29 cellular contexts compared by ENCODE assay signal in the genomic region with DNA sequence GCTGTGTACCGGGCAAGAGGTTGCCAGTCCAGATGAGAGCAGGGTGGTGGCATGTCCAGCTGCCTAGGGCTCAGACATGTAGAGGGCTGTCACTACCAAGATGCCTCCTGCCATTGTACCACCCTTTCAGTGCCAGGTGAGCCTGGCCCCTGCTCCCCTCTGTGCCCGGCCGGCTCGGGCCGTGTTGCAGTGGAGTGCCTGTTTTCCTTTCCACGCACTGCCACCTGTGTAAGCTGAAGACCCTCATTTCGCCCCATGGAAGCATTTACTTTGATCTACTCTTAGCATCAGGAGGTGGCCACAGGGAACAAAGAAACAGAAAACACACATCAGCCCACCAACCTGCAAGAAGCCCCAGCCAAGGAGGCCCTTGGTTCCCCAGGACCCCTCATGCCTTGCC. TPM values are rescaled to one million over a fixed set of nuclear protein-coding genes. Genes with fewer than 3 reads are reported as not detected.
"Had no signal": no experiment of that assay in that cellular context is flagged by ENCODE, and none has a peak within 500 bp of the region (broad histone marks: within the 10 kb centered on the region; RNA-seq: fewer than 3 reads in every experiment).

No MANE protein-coding gene starts in this region.

- H3K36me3 Mint-ChIP-seq: activated CD4-positive, alpha-beta memory T cell treated with anti-CD3 and anti-CD28 coated beads for 36 hours; activated naive CD4-positive, alpha-beta T cell treated with anti-CD3 and anti-CD28 coated beads, Interleukin-2, amount 10 ng/mL, durations not matched to agents 7 days and 5 days; activated naive CD4-positive, alpha-beta T cell treated with anti-CD3 and anti-CD28 coated beads, Interleukin-2, amount 50 U/mL, for 72 hours; activated naive CD8-positive, alpha-beta T cell treated with anti-CD3 and anti-CD28 coated beads, Interleukin-2, amount 10 ng/mL, durations not matched to agents 7 days and 5 days had no signal

- DNase-seq: activated CD4-positive, alpha-beta memory T cell treated with anti-CD3 and anti-CD28 coated beads for 36 hours; activated CD4-positive, alpha-beta T cell treated with anti-CD3 and anti-CD28 coated beads for 36 hours; activated CD4-positive, alpha-beta T cell treated with anti-CD3 and anti-CD28 coated beads, Interleukin-2, amount 10 ng/mL, durations not matched to agents 24 days and 14 days; activated CD4-positive, CD25-positive, alpha-beta regulatory T cell; activated CD4-positive, CD25-positive, alpha-beta regulatory T cell treated with anti-CD3 and anti-CD28 coated beads, Interleukin-2, amount 50 U/mL, for 72 hours; activated CD8-positive, alpha-beta memory T cell treated with anti-CD3 and anti-CD28 coated beads, Interleukin-2, amount 50 U/mL, for 48 hours; activated gamma-delta T cell; activated naive CD4-positive, alpha-beta T cell; activated naive CD4-positive, alpha-beta T cell treated with anti-CD3 and anti-CD28 coated beads, Interleukin-2, amount 10 ng/mL, durations not matched to agents 7 days and 5 days; activated naive CD8-positive, alpha-beta T cell treated with anti-CD3 and anti-CD28 coated beads, Interleukin-2, amount 10 ng/mL, durations not matched to agents 7 days and 5 days; activated T-cell treated with anti-CD3 and anti-CD28 coated beads for 4 hours; activated T-cell treated with anti-CD3 and anti-CD28 coated beads, Interleukin-2, amount 50 U/mL, for 24 hours; activated T-cell treated with anti-CD3 and anti-CD28 coated beads, Interleukin-2, amount 50 U/mL, for 72 hours; brain microvascular endothelial cell; caudate nucleus; colonic mucosa; effector CD8-positive, alpha-beta T cell; esophagus squamous epithelium; foreskin melanocyte; T-helper 1 cell; T-helper 17 cell had no signal

- H3K9me3 ChIP-seq: colonic mucosa, esophagus squamous epithelium, gastroesophageal sphincter had no signal

- H3K27ac ChIP-seq: brain microvascular endothelial cell, colonic mucosa, epithelial cell of prostate, esophagus squamous epithelium, gastroesophageal sphincter had no signal

- ATAC-seq: activated CD4-positive, alpha-beta T cell treated with anti-CD3 and anti-CD28 coated beads for 36 hours; activated naive CD4-positive, alpha-beta T cell treated with anti-CD3 and anti-CD28 coated beads, Interleukin-2, amount 50 U/mL, for 72 hours; activated T-cell treated with anti-CD3 and anti-CD28 coated beads, Interleukin-2, amount 50 U/mL, for 72 hours; gastroesophageal sphincter; T-helper 17 cell had no signal

- H3K27ac Mint-ChIP-seq: activated CD4-positive, alpha-beta memory T cell treated with anti-CD3 and anti-CD28 coated beads for 36 hours; activated CD4-positive, alpha-beta T cell treated with anti-CD3 and anti-CD28 coated beads for 36 hours; activated CD4-positive, alpha-beta T cell treated with anti-CD3 and anti-CD28 coated beads, Interleukin-2, amount 10 ng/mL, durations not matched to agents 24 days and 14 days; activated naive CD4-positive, alpha-beta T cell treated with anti-CD3 and anti-CD28 coated beads, Interleukin-2, amount 10 ng/mL, durations not matched to agents 7 days and 5 days; activated naive CD4-positive, alpha-beta T cell treated with anti-CD3 and anti-CD28 coated beads, Interleukin-2, amount 50 U/mL, for 72 hours; activated naive CD8-positive, alpha-beta T cell treated with anti-CD3 and anti-CD28 coated beads, Interleukin-2, amount 10 ng/mL, durations not matched to agents 7 days and 5 days; activated T-cell treated with anti-CD3 and anti-CD28 coated beads, Interleukin-2, amount 50 U/mL, for 24 hours; activated T-cell treated with anti-CD3 and anti-CD28 coated beads, Interleukin-2, amount 50 U/mL, for 72 hours; T-helper 17 cell had no signal

- H3K4me3 ChIP-seq: colonic mucosa, esophagus squamous epithelium, gastroesophageal sphincter had no signal

- H3K4me1 Mint-ChIP-seq: activated CD4-positive, alpha-beta T cell treated with anti-CD3 and anti-CD28 coated beads for 36 hours; activated CD4-positive, alpha-beta T cell treated with anti-CD3 and anti-CD28 coated beads, Interleukin-2, amount 10 ng/mL, durations not matched to agents 24 days and 14 days; activated naive CD4-positive, alpha-beta T cell treated with anti-CD3 and anti-CD28 coated beads, Interleukin-2, amount 10 ng/mL, durations not matched to agents 7 days and 5 days; activated naive CD8-positive, alpha-beta T cell treated with anti-CD3 and anti-CD28 coated beads, Interleukin-2, amount 10 ng/mL, durations not matched to agents 7 days and 5 days had no signal

- H3K36me3 ChIP-seq: brain microvascular endothelial cell, colonic mucosa, esophagus squamous epithelium, gastroesophageal sphincter had no signal

- H3K4me1 ChIP-seq: colonic mucosa had no signal

- H3K4me3 Mint-ChIP-seq: activated CD4-positive, alpha-beta memory T cell treated with anti-CD3 and anti-CD28 coated beads for 36 hours; activated CD4-positive, alpha-beta T cell treated with anti-CD3 and anti-CD28 coated beads for 36 hours; activated CD4-positive, alpha-beta T cell treated with anti-CD3 and anti-CD28 coated beads, Interleukin-2, amount 10 ng/mL, durations not matched to agents 24 days and 14 days; activated naive CD4-positive, alpha-beta T cell treated with anti-CD3 and anti-CD28 coated beads, Interleukin-2, amount 10 ng/mL, durations not matched to agents 7 days and 5 days; activated naive CD8-positive, alpha-beta T cell treated with anti-CD3 and anti-CD28 coated beads, Interleukin-2, amount 10 ng/mL, durations not matched to agents 7 days and 5 days; activated T-cell treated with anti-CD3 and anti-CD28 coated beads, Interleukin-2, amount 50 U/mL, for 24 hours; activated T-cell treated with anti-CD3 and anti-CD28 coated beads, Interleukin-2, amount 50 U/mL, for 72 hours; T-helper 17 cell had no signal

RNA-seq across cellular contexts. Expression of a gene that starts 4.6 kb away (rescaled TPM):
- total RNA-seq: activated CD4-positive, alpha-beta memory T cell treated with anti-CD3 and anti-CD28 coated beads for 36 hours; activated CD4-positive, alpha-beta T cell treated with anti-CD3 and anti-CD28 coated beads, Interleukin-2, amount 10 ng/mL, durations not matched to agents 24 days and 14 days; activated naive CD4-positive, alpha-beta T cell treated with anti-CD3 and anti-CD28 coated beads, Interleukin-2, amount 50 U/mL, for 72 hours; activated naive CD8-positive, alpha-beta T cell treated with anti-CD3 and anti-CD28 coated beads, Interleukin-2, amount 10 ng/mL, durations not matched to agents 7 days and 5 days; dermis microvascular lymphatic vessel endothelial cell; endothelial cell of umbilical vein; fibroblast of lung; fibroblast of villous mesenchyme; glomerular endothelial cell had no signal
- polyA plus RNA-seq: endothelial cell of umbilical vein, fibroblast of lung had no signal
